In genomic region chr3:172490198-172490669, GRCh38 we compare ENCODE assay signal across 8 cellular contexts. TPM values are rescaled to one million over a fixed set of nuclear protein-coding genes. Genes with fewer than 3 reads are reported as not detected.
A peak's percentile ranks its signal among the peaks of the same experiment; 100 is the strongest.
DNase-seq lines count a peak whose midpoint lies in the region; ATAC-seq, FAIRE-seq and TF ChIP-seq lines count a peak whose summit lies in the region.
"Not testable (repeated sequence)": the region's sequence is repeated elsewhere in the genome, so short reads cannot be mapped to it uniquely, and the experiment has no call there.

No MANE protein-coding gene starts in this region.

- H3K4me1 ChIP-seq in A549 = not testable (repeated sequence)

- H3K4me1 Mint-ChIP-seq in activated CD4-positive, alpha-beta T cell treated with anti-CD3 and anti-CD28 coated beads for 36 hours = peaks cover 12% of the 10 kb centered on the region

- not testable (repeated sequence) for TF ChIP-seq POLR2A in A549 (IDR thresholded peaks at IDR 0.05; ENCODE audit: low read length)

- not testable (repeated sequence) for TF ChIP-seq EP300 in A549 (IDR thresholded peaks at IDR 0.05)

- H3K27ac ChIP-seq in A549 = peak overlapping the region in 1 of 2 experiments; percentile 36; a peak in 2 of 6 replicates

- H3K27ac Mint-ChIP-seq in activated CD4-positive, alpha-beta T cell treated with anti-CD3 and anti-CD28 coated beads for 36 hours = peak overlapping the region; percentile 87

- whole genome bisulfite sequencing in A549 (ENCODE audit: missing lambda C conversion rate) = 35% methylated on average over 4 of the region's 4 CpGs

- not testable (repeated sequence) for H3K36me3 ChIP-seq in bronchial epithelial cell (ENCODE audit: control insufficient read depth, insufficient read depth, low read length)

- POLR2A ChIA-PET in A549 (lab: Yijun Ruan, JAX); activated CD4-positive, alpha-beta T cell treated with anti-CD3 and anti-CD28 coated beads for 36 hours (lab: Charles Lee): not testable (repeated sequence)

- not testable (repeated sequence) for FAIRE-seq in A549 (lab: Jason Lieb, UNC); bronchial epithelial cell (lab: Jason Lieb, UNC)

- not testable (repeated sequence) for H3K4me3 Mint-ChIP-seq in activated CD4-positive, alpha-beta T cell treated with anti-CD3 and anti-CD28 coated beads for 36 hours

- ATAC-seq in A549 = peak; percentile 73 to 75
- peak; percentile 57 for ATAC-seq in GM18858 (IDR thresholded peaks at IDR 0.05; ENCODE audit: unreplicated experiment)
- ATAC-seq in HG03442 (IDR thresholded peaks at IDR 0.05; ENCODE audit: unreplicated experiment) = peak; percentile 60
- ATAC-seq in activated CD4-positive, alpha-beta T cell treated with anti-CD3 and anti-CD28 coated beads for 36 hours = peak; percentile 85

- DNase-seq in A549 (ENCODE audit: low read depth in 1 of 2, low spot score in 1 of 2) = peak; percentile 40 to 72
- peak; percentile 76 for DNase-seq in NCI-H69 (lab: John Stamatoyannopoulos, UW)
- DNase-seq in activated CD4-positive, alpha-beta T cell treated with anti-CD3 and anti-CD28 coated beads for 36 hours = peak; percentile 91
- DNase-seq in bronchial epithelial cell (ENCODE audit: low read depth) = peak; percentile 66
- peak; percentile 66 for DNase-seq in iPS-NIHi7 (ENCODE audit: extremely low spot score)
- DNase-seq in stimulated activated CD4-positive, alpha-beta T cell treated with anti-CD3 and anti-CD28 coated beads, Interleukin-12 subunit alpha, Interleukin-12 subunit beta, amount 100 ng/mL, for 24 hours (ENCODE audit: low read depth in 2 of 2) = peak; percentile 58 to 79

- H3K27me3 Mint-ChIP-seq in activated CD4-positive, alpha-beta T cell treated with anti-CD3 and anti-CD28 coated beads for 36 hours = peaks cover 12% of the 10 kb centered on the region

- intact Hi-C loops in activated CD4-positive, alpha-beta T cell treated with anti-CD3 and anti-CD28 coated beads for 36 hours (cut with DNase I, micrococcal nuclease) = loop anchor here (1.0 to 2.0 kb wide), 7 partner anchors 31 to 177 kb away; no protein-coding TSS in a partner anchor

- TF ChIP-seq CTCF in A549 (IDR thresholded peaks at IDR 0.05) (peak; percentile 72), bronchial epithelial cell (IDR thresholded peaks at IDR 0.05; ENCODE audit: insufficient read depth, low read length, severe bottlenecking) (peak; percentile 67)

- not testable (repeated sequence) for H3K4me2 ChIP-seq in A549

- H3K36me3 Mint-ChIP-seq in activated CD4-positive, alpha-beta T cell treated with anti-CD3 and anti-CD28 coated beads for 36 hours (ENCODE audit: low read depth) = not testable (repeated sequence)

- not testable (repeated sequence) for H3K9me3 ChIP-seq in A549

- CTCF ChIA-PET in A549 (lab: Yijun Ruan, JAX) = interaction anchor here (0.7 to 1.2 kb wide), 10 partner anchors 14 to 186 kb away, joined by 3 to 5 read pairs (median 3); no protein-coding TSS in a partner anchor
- CTCF ChIA-PET in activated CD4-positive, alpha-beta T cell treated with anti-CD3 and anti-CD28 coated beads for 36 hours (lab: Charles Lee) = interaction anchor here (0.7 to 1.2 kb wide), 7 partner anchors 12 to 533 kb away, joined by 3 to 18 read pairs (median 3); no protein-coding TSS in a partner anchor

- not testable (repeated sequence) for H3K9me3 Mint-ChIP-seq in activated CD4-positive, alpha-beta T cell treated with anti-CD3 and anti-CD28 coated beads for 36 hours (ENCODE audit: low read depth)

- TF ChIP-seq RAD21 in A549 (conservative IDR thresholded peaks at IDR 0.05 in 1 of 2, IDR thresholded peaks at IDR 0.05 in 1 of 2) = peak; percentile 71 to 78

- H3K4me3 ChIP-seq in A549; bronchial epithelial cell (ENCODE audit: low read depth, low read length): not testable (repeated sequence)

- H3K27me3 ChIP-seq in bronchial epithelial cell (ENCODE audit: control insufficient read depth, insufficient read depth, low read length) = not testable (repeated sequence)

TF ChIP-seq in A549, 52 proteins besides CTCF, POLR2A, EP300 and RAD21:
- peak; percentile 91 for TF ChIP-seq SMC3 (IDR thresholded peaks at IDR 0.05)

RNA-seq across cellular contexts. Expression of gene TNFSF10, which starts 33.0 kb away (rescaled TPM):
- 0.92 and 1.7 TPM in 2 replicates for polyA plus RNA-seq in A549 (2011; rRNA removed)
- polyA plus RNA-seq in A549 (2012; cell fraction: cytosol; rRNA removed) = 0.05 and 0.09 TPM in 2 replicates
- not detected in 2 replicates for polyA plus RNA-seq in A549 (2012; cell fraction: nucleus; rRNA removed)
- 0.05 to 0.48 TPM (median 0.46 TPM) in 3 replicates for polyA plus RNA-seq in A549 (2017; fragmentation: RNase III; extraction: RNeasy Plus Mini Kit Qiagen cat#74134 plus additional on column Dnase treatment)
- polyA minus RNA-seq in A549 (2011; rRNA and poly(A)+ RNA removed) = 0.78 and 2.2 TPM in 2 replicates
- total RNA-seq in activated CD4-positive, alpha-beta T cell treated with anti-CD3 and anti-CD28 coated beads for 36 hours = 10 to 100 TPM; 33.1 to 34.8 TPM
- 15.5 and 24.6 TPM in 2 replicates for total RNA-seq in bronchial epithelial cell

RNA-seq across cellular contexts. Expression of gene GHSR, which starts 42.0 kb away (rescaled TPM):
- polyA plus RNA-seq in A549 (2011; rRNA removed) (not detected in 2 replicates), A549 (2017; fragmentation: RNase III; extraction: RNeasy Plus Mini Kit Qiagen cat#74134 plus additional on column Dnase treatment) (not detected in 3 replicates)
- not detected in 2 replicates for polyA plus RNA-seq in A549 (2012; cell fraction: cytosol; rRNA removed)
- polyA plus RNA-seq in A549 (2012; cell fraction: nucleus; rRNA removed) = not detected in 2 replicates
- polyA minus RNA-seq in A549 (2011; rRNA and poly(A)+ RNA removed) = not detected in 2 replicates
- total RNA-seq in activated CD4-positive, alpha-beta T cell treated with anti-CD3 and anti-CD28 coated beads for 36 hours = not detected
- total RNA-seq in bronchial epithelial cell = not detected in 2 replicates
